In genomic region chr19:35066691-35067563, GRCh38 we compare ENCODE assay signal across 9 cellular contexts. TPM values are rescaled to one million over a fixed set of nuclear protein-coding genes. Genes with fewer than 3 reads are reported as not detected.
DNase-seq lines count a peak whose midpoint lies in the region; ATAC-seq and TF ChIP-seq lines count a peak whose summit lies in the region.
"Had no signal": no experiment of that assay in that cellular context is flagged by ENCODE, and none has a peak within 500 bp of the region (broad histone marks: within the 10 kb centered on the region; RNA-seq: fewer than 3 reads in every experiment).

No MANE protein-coding gene starts in this region.

- H4K20me1 ChIP-seq in mammary epithelial cell (ENCODE audit: insufficient read depth, low read length) = no peaks in the 10 kb centered on the region

- peaks cover 6% of the 10 kb centered on the region for H3K4me1 ChIP-seq in mammary epithelial cell (ENCODE audit: insufficient read depth, low read length)

- H2AFZ ChIP-seq in mammary epithelial cell (ENCODE audit: low read depth, low read length) = peak overlapping the region; percentile 24

- H3K27me3 ChIP-seq in GM06990 (replicated peaks; ENCODE audit: control insufficient read depth, insufficient read depth, low read length) (no peaks in the 10 kb centered on the region), mammary epithelial cell (ENCODE audit: insufficient read depth, low read length) (no peaks in the 10 kb centered on the region)

- peaks cover 7% of the 10 kb centered on the region for H3K9me3 ChIP-seq in mammary epithelial cell (replicated peaks; ENCODE audit: insufficient read depth, low read length)

- WGBS in mammary epithelial cell (ENCODE audit: low coverage, missing lambda C conversion rate) = 13% methylated on average over 11 of the region's 14 CpGs

- intact Hi-C loops in mammary epithelial cell (cut with micrococcal nuclease) = loop anchor here (1.0 to 10.0 kb wide), 8 partner anchors 23 to 398 kb away; partner anchors contain the start of genes LGI4 and LSR

- no TSS peak for BruUV-seq in mammary epithelial cell (replicated peaks; lab: Mats Ljungman, UMichigan)

- ATAC-seq in HG02885 (IDR thresholded peaks at IDR 0.05; ENCODE audit: poor library complexity, unreplicated experiment) (peak; percentile 69), GM18873 (IDR thresholded peaks at IDR 0.05; ENCODE audit: low FRiP score, unreplicated experiment) (no peak)

- H3K27ac ChIP-seq in mammary epithelial cell (ENCODE audit: insufficient read depth, low read depth, low read length) = no peak overlapping the region
- H3K27ac ChIP-seq: skin epidermis had no signal

- dilution Hi-C loops in mammary epithelial cell (cut with HindIII; ENCODE audit: low sequenced_read_pairs) = no loop called here

- CTCF ChIA-PET in mammary epithelial cell (lab: Charles Lee; ENCODE audit: low non-redundant PET) = interaction anchor here (0.6 to 0.8 kb wide), 4 partner anchors 49 to 109 kb away, joined by 4 to 12 read pairs (median 10); no protein-coding TSS in a partner anchor

- TF ChIP-seq CTCF in GM06990 (IDR thresholded peaks at IDR 0.05; ENCODE audit: insufficient read depth, low read length, poor library complexity, severe bottlenecking) = peak; percentile 97
- TF ChIP-seq CTCF in mammary epithelial cell (conservative IDR thresholded peaks at IDR 0.05 in 1 of 2, IDR thresholded peaks at IDR 0.05 in 1 of 2; ENCODE audit: extremely low read depth in 1 of 2, insufficient read depth in 1 of 2, low read depth in 1 of 2, low read length in 2 of 2) = peak; percentile 93 to 97

- no peak overlapping the region for H3K4me2 ChIP-seq in mammary epithelial cell (ENCODE audit: insufficient read depth, low read depth, low read length)

- H3K36me3 ChIP-seq in GM06990 (ENCODE audit: control insufficient read depth, insufficient read depth, low read length) (no peaks in the 10 kb centered on the region), mammary epithelial cell (ENCODE audit: insufficient read depth, low read length) (no peaks in the 10 kb centered on the region)

- DNase-seq in GM06990 (ENCODE audit: extremely low read depth, insufficient read length) = peak; percentile 89
- DNase-seq in NCI-H345 treated with DMSO at 0.1 percent for 48 hours (lab: John Stamatoyannopoulos, UW; ENCODE audit: unreplicated experiment) = peak; percentile 65
- DNase-seq in activated CD4-positive, CD25-positive, alpha-beta regulatory T cell treated with anti-CD3 and anti-CD28 coated beads, Interleukin-2, amount 50 U/mL, for 16 hours (ENCODE audit: low read depth, low spot score) = peak; percentile 77
- peak; percentile 74 for DNase-seq in mammary epithelial cell
- DNase-seq in islet precursor cell = peak; percentile 86
- peak; percentile 90 to 94 for DNase-seq in stimulated activated CD4-positive, alpha-beta T cell treated with anti-CD3 and anti-CD28 coated beads, Interleukin-1b, Interleukin-23, amount 100 ng/mL, for 4 hours (ENCODE audit: low read depth in 2 of 2)

- in situ Hi-C loops in mammary epithelial cell (cut with MboI; ENCODE audit: low sequenced_read_pairs in 2 of 2) = loop anchor here in 1 of 2 donors (5.0 kb wide), 1 partner anchor 70 kb away; the partner anchor contains the start of genes FXYD1 and LGI4

- H3K79me2 ChIP-seq in mammary epithelial cell (ENCODE audit: insufficient read depth, low read length) = no peaks in the 10 kb centered on the region

- no peak overlapping the region for H3K9ac ChIP-seq in mammary epithelial cell (ENCODE audit: insufficient read depth, low read length)

- H3K4me3 ChIP-seq in GM06990 (replicated peaks; ENCODE audit: low read depth, low read length) (no peak overlapping the region), mammary epithelial cell (replicated peaks in 1 of 3; ENCODE audit: insufficient read depth in 1 of 3, low read depth in 2 of 3, low read length in 3 of 3) (no peak overlapping the region)
- H3K4me3 ChIP-seq: skin epidermis had no signal

RNA-seq across cellular contexts. Expression of gene HPN, which starts 25.4 kb away (rescaled TPM):
- 1 to 10 TPM in 1 of 2 donors, not detected in 1; 1.0 TPM for total RNA-seq in mammary epithelial cell
- not detected for polyA plus RNA-seq in mammary epithelial cell
- not detected for polyA minus RNA-seq in mammary epithelial cell

RNA-seq across cellular contexts. Expression of gene SCN1B, which starts 36.7 kb away (rescaled TPM):
- total RNA-seq in mammary epithelial cell = under 1 TPM; 0.71 to 0.83 TPM
- polyA plus RNA-seq in mammary epithelial cell = 0.29 TPM
- polyA minus RNA-seq in mammary epithelial cell = not detected

RNA-seq across cellular contexts. Expression of gene FXYD3, which starts 48.7 kb away (rescaled TPM):
- 100 to 1,000 TPM; 344 to 808 TPM for total RNA-seq in mammary epithelial cell
- 901 TPM for polyA plus RNA-seq in mammary epithelial cell
- 137 TPM for polyA minus RNA-seq in mammary epithelial cell
